ENCODE assay signal across 8 cellular contexts in the genomic region with DNA sequence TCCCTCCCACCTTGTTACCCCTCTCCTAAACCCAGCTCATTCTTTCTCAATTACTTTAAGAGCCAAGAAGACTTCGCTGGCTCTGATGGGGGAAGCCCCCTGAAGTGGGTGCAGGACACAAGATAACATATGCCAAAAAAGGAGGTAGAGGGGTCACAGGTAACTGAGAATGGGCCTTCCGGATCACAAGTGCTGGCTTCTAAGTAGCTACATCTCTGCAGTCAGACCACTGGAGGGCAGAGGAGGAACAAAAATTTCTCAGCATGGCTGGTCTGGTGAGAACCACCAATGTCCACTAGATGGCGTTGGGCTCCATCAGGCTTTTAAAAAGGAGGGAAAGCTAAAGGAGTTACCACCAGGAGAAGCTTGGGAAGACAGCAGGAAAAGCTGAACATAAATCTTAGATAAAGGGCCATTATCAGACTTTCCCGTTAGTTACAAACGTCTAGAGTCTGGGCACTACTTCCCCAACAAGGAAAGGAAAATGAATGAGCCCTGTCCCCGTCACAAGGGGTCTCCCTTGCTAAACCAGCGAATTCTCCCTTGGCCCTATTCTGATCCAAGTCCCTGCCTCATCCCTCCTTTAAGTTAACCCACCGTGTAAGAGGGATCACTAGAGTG. TPM values are rescaled to one million over a fixed set of nuclear protein-coding genes. Genes with fewer than 3 reads are reported as not detected.
A peak's percentile ranks its signal among the peaks of the same experiment; 100 is the strongest.
DNase-seq lines count a peak whose midpoint lies in the region; ATAC-seq, FAIRE-seq and TF ChIP-seq lines count a peak whose summit lies in the region.

No MANE protein-coding gene starts in this region.

- H3K9me3 ChIP-seq in stomach: no peaks in the 10 kb centered on the region

- H3K27me3 ChIP-seq in ACC112 (ENCODE audit: insufficient read depth, low read length) (no peaks in the 10 kb centered on the region), stomach (no peaks in the 10 kb centered on the region)

- peak; percentile 86 for DNase-seq in GM19239 (ENCODE audit: insufficient read length, low spot score)
- peak; percentile 93 for DNase-seq in HT-29 (ENCODE audit: low spot score)
- DNase-seq in activated CD8-positive, alpha-beta memory T cell treated with anti-CD3 and anti-CD28 coated beads for 1 hour (ENCODE audit: extremely low read depth in 1 of 2, low read depth in 1 of 2): peak; percentile 35 to 46
- peak; percentile 68 for DNase-seq in epithelial cell of proximal tubule (ENCODE audit: low read depth)
- peak; percentile 74 for DNase-seq in natural killer cell treated with Interleukin-12 subunit alpha and Interleukin-12 subunit beta and Interleukin-15 and Interleukin-18, amount 100 ng/mL, for 72 hours (ENCODE audit: low spot score)
- peak; percentile 84 for DNase-seq in stomach
- no peak for DNase-seq in C1 segment of cervical spinal cord (lab: John Stamatoyannopoulos, UW)

- no peaks in the 10 kb centered on the region for H3K9me3 Mint-ChIP-seq in natural killer cell treated with Interleukin-12 subunit alpha and Interleukin-12 subunit beta and Interleukin-15 and Interleukin-18, amount 100 ng/mL, for 72 hours

- no peak for TF ChIP-seq EP300 in stomach (IDR thresholded peaks at IDR 0.05)

- peak; percentile 82 to 85 for ATAC-seq in natural killer cell treated with Interleukin-12 subunit alpha and Interleukin-12 subunit beta and Interleukin-15 and Interleukin-18, amount 100 ng/mL, for 72 hours

- H3K27ac ChIP-seq in ACC112 (ENCODE audit: low read depth, low read length) (peak overlapping the region; percentile 48), stomach (peak overlapping the region in 4 of 5 donors; percentile 14 to 89 (median 61))

- peaks cover 44% of the 10 kb centered on the region for H3K36me3 ChIP-seq in ACC112 (ENCODE audit: insufficient read depth, low read length)
- H3K36me3 ChIP-seq in stomach: peaks cover 61 to 77% (median 74%) of the 10 kb centered on the region in 4 donors

- intact Hi-C loops in stomach (cut with DNase I; ENCODE audit: low total_unique reads): no loop called here

- H3K4me3 ChIP-seq in ACC112 (ENCODE audit: low read depth, low read length): peak overlapping the region; percentile 30
- no peak overlapping the region for H3K4me3 ChIP-seq in epithelial cell of proximal tubule (ENCODE audit: low read depth, low read length)
- H3K4me3 ChIP-seq in stomach: peak overlapping the region in 1 of 4 donors; percentile 9

- H3K27me3 Mint-ChIP-seq in natural killer cell treated with Interleukin-12 subunit alpha and Interleukin-12 subunit beta and Interleukin-15 and Interleukin-18, amount 100 ng/mL, for 72 hours: no peaks in the 10 kb centered on the region

- peak overlapping the region; percentile 57 to 72 for H3K27ac Mint-ChIP-seq in natural killer cell treated with Interleukin-12 subunit alpha and Interleukin-12 subunit beta and Interleukin-15 and Interleukin-18, amount 100 ng/mL, for 72 hours

- H2AFZ ChIP-seq in ACC112 (ENCODE audit: low read length, unreplicated experiment): no peak overlapping the region

- peak; percentile 91 for FAIRE-seq in GM19239 (lab: Jason Lieb, UNC)

- H3K4me3 Mint-ChIP-seq in natural killer cell treated with Interleukin-12 subunit alpha and Interleukin-12 subunit beta and Interleukin-15 and Interleukin-18, amount 100 ng/mL, for 72 hours: peak overlapping the region; percentile 66

- H3K36me3 Mint-ChIP-seq in natural killer cell treated with Interleukin-12 subunit alpha and Interleukin-12 subunit beta and Interleukin-15 and Interleukin-18, amount 100 ng/mL, for 72 hours: peaks cover 14% of the 10 kb centered on the region

- TF ChIP-seq POLR2A in stomach (IDR thresholded peaks at IDR 0.05): no peak

- peaks cover 52% of the 10 kb centered on the region for H3K79me2 ChIP-seq in ACC112 (ENCODE audit: control insufficient read depth, insufficient read depth, low read length, unreplicated experiment)

- H3K4me1 Mint-ChIP-seq in natural killer cell treated with Interleukin-12 subunit alpha and Interleukin-12 subunit beta and Interleukin-15 and Interleukin-18, amount 100 ng/mL, for 72 hours (ENCODE audit: low read depth in 2 of 2): peaks cover 33 to 37% of the 10 kb centered on the region in 2 donors

- 25 to 29% (median 27%) methylated on average over 8 of the region's 8 CpGs for WGBS in stomach, 5 donors

- H3K4me1 ChIP-seq in ACC112 (ENCODE audit: control insufficient read depth, insufficient read depth, low read length, unreplicated experiment): peaks cover 37% of the 10 kb centered on the region
- H3K4me1 ChIP-seq in stomach: peaks cover 33 to 65% (median 52%) of the 10 kb centered on the region in 4 donors

- TF ChIP-seq CTCF in epithelial cell of proximal tubule (conservative IDR thresholded peaks at IDR 0.05; ENCODE audit: low read depth, low read length) (peak; percentile 100), stomach (IDR thresholded peaks at IDR 0.05) (peak in 5 of 7 experiments; percentile 94 to 98 (median 97))

RNA-seq across cellular contexts. Expression of gene CDH24, which starts 11.6 kb away (rescaled TPM):
- 11.4 and 15.0 TPM in 2 replicates for total RNA-seq in HT-29 (2014; rRNA removed; shearing (Covaris generic))
- total RNA-seq in epithelial cell of proximal tubule (11.1 and 17.7 TPM in 2 replicates), stomach (10 to 100 TPM in 1 of 5 donors, 1 to 10 TPM in 3, not detected in 1; 1.2 to 14.3 (median 4.8) TPM)
- total RNA-seq in natural killer cell treated with Interleukin-12 subunit alpha and Interleukin-12 subunit beta and Interleukin-15 and Interleukin-18, amount 100 ng/mL, for 72 hours: 1 to 10 TPM in 1 of 2 donors, under 1 TPM in 1; 0.73 to 1.0 TPM
- polyA plus RNA-seq in stomach: 1 to 10 TPM; 2.3 to 4.0 (median 3.2) TPM

RNA-seq across cellular contexts. Expression of gene ACIN1, which starts 26.0 kb away (rescaled TPM):
- 59.1 and 64.4 TPM in 2 replicates for total RNA-seq in HT-29 (2014; rRNA removed; shearing (Covaris generic))
- 84.1 and 85.2 TPM in 2 replicates for total RNA-seq in epithelial cell of proximal tubule
- 100 to 1,000 TPM; 186 to 250 TPM for total RNA-seq in natural killer cell treated with Interleukin-12 subunit alpha and Interleukin-12 subunit beta and Interleukin-15 and Interleukin-18, amount 100 ng/mL, for 72 hours
- 100 to 1,000 TPM; 114 to 232 (median 123) TPM for total RNA-seq in stomach
- 10 to 100 TPM; 37.1 to 86.4 (median 52.7) TPM for polyA plus RNA-seq in stomach

RNA-seq across cellular contexts. Expression of gene C14orf119, which starts 26.4 kb away (rescaled TPM):
- 31.4 and 36.3 TPM in 2 replicates for total RNA-seq in HT-29 (2014; rRNA removed; shearing (Covaris generic))
- total RNA-seq in epithelial cell of proximal tubule: 27.3 and 53.8 TPM in 2 replicates
- 10 to 100 TPM; 41.2 to 55.2 TPM for total RNA-seq in natural killer cell treated with Interleukin-12 subunit alpha and Interleukin-12 subunit beta and Interleukin-15 and Interleukin-18, amount 100 ng/mL, for 72 hours
- total RNA-seq in stomach: 10 to 100 TPM in 2 of 5 donors, 1 to 10 TPM in 2, not detected in 1; 1.8 to 25.2 (median 14.0) TPM
- polyA plus RNA-seq in stomach: 10 to 100 TPM; 27.4 to 51.8 (median 49.8) TPM

RNA-seq across cellular contexts. Expression of gene PSMB11, which starts 26.9 kb away (rescaled TPM):
- not detected in 2 replicates for total RNA-seq in HT-29 (2014; rRNA removed; shearing (Covaris generic))
- not detected in 2 replicates for total RNA-seq in epithelial cell of proximal tubule
- total RNA-seq in natural killer cell treated with Interleukin-12 subunit alpha and Interleukin-12 subunit beta and Interleukin-15 and Interleukin-18, amount 100 ng/mL, for 72 hours: not detected
- total RNA-seq in stomach: not detected
- polyA plus RNA-seq in stomach: not detected

RNA-seq across cellular contexts. Expression of gene PSMB5, which starts 34.2 kb away (rescaled TPM):
- 198 and 205 TPM in 2 replicates for total RNA-seq in HT-29 (2014; rRNA removed; shearing (Covaris generic))
- total RNA-seq in epithelial cell of proximal tubule: 388 and 413 TPM in 2 replicates
- total RNA-seq in natural killer cell treated with Interleukin-12 subunit alpha and Interleukin-12 subunit beta and Interleukin-15 and Interleukin-18, amount 100 ng/mL, for 72 hours: 100 to 1,000 TPM; 102 to 121 TPM
- total RNA-seq in stomach: 100 to 1,000 TPM in 1 of 5 donors, 10 to 100 TPM in 4; 34.4 to 139 (median 54.6) TPM
- 100 to 1,000 TPM in 1 of 3 donors, 10 to 100 TPM in 2; 96.4 to 147 (median 98.6) TPM for polyA plus RNA-seq in stomach

Comparison
In these comparisons a context has a peak if more than half of its experiments do, and no peak if none do; other contexts are left out.
1. DNase-seq: peak in GM19239 (single experiment), HT-29 (single experiment), activated CD8-positive, alpha-beta memory T cell treated with anti-CD3 and anti-CD28 coated beads for 1 hour (2 of 2), epithelial cell of proximal tubule (single experiment), natural killer cell treated with Interleukin-12 subunit alpha and Interleukin-12 subunit beta and Interleukin-15 and Interleukin-18, amount 100 ng/mL, for 72 hours (single experiment) and stomach (single experiment); none in C1 segment of cervical spinal cord (0 of 14).